Comparison of ENCODE assay signal across 7 cellular contexts in genomic region chr1:231733672-231734071, GRCh38.
"Had no signal": no experiment of that assay in that cellular context is flagged by ENCODE, and none has a peak within 500 bp of the region (broad histone marks: within the 10 kb centered on the region; RNA-seq: fewer than 3 reads in every experiment).

No MANE protein-coding gene starts in this region.

- H3K9ac ChIP-seq: GM23248, KMS-11 had no signal

- H2AFZ ChIP-seq: GM23248 had no signal

- FAIRE-seq: H54 had no signal

- H3K4me3 ChIP-seq: GM23248, HAP-1 had no signal

- H3K4me2 ChIP-seq: KMS-11 had no signal

- H3K36me3 ChIP-seq: HAP-1 had no signal

- DNase-seq: GM23248, GOT3, KBM-7 had no signal

- H3K27ac ChIP-seq: GM23248, HL-60, KMS-11 had no signal

- H3K9me3 ChIP-seq: HAP-1 had no signal

- H3K4me1 ChIP-seq: HAP-1 had no signal
